ENCODE assay signal across 13 cellular contexts in the genomic region with DNA sequence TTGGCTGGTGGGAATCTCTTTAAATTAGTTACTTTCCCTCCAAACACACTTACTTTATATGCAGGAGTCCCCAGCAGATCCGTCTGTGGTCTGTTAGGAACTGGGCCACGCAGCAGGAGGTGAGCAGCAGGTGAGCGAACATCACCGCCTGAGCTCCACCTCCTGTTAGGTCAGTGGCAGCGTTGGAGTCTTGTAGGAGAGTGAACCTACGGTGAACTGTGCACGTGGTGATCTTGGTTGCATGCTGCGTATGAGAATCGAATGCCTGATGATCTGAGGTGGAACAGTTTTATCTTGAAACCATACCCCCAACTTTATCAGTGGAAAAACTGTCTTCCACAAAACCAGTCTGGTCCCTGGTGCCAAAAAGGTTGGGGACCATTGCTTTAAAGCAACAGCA.
"Had no signal": no experiment of that assay in that cellular context is flagged by ENCODE, and none has a peak within 500 bp of the region (broad histone marks: within the 10 kb centered on the region; RNA-seq: fewer than 3 reads in every experiment).

No MANE protein-coding gene starts in this region.

- H3K4me3 ChIP-seq: heart right ventricle, psoas muscle, testis had no signal

- ATAC-seq: activated CD8-positive, alpha-beta T cell treated with anti-CD3 and anti-CD28 coated beads for 36 hours; heart right ventricle; left ventricle myocardium superior; psoas muscle; sciatic nerve had no signal

- H3K27me3 ChIP-seq: heart right ventricle, testis had no signal

- H3K27ac Mint-ChIP-seq: activated CD8-positive, alpha-beta T cell treated with anti-CD3 and anti-CD28 coated beads for 36 hours; activated T-helper 1 cell treated with anti-CD3 and anti-CD28 coated beads, Interleukin-12 subunit alpha, Interleukin-12 subunit beta, Interleukin-2, Interleukin-4 antibody, amounts not matched to agents 30 ng/mL and 10 ng/mL and 1 ng/mL, durations not matched to agents 14 hours and 24 hours and 36 hours had no signal

- H3K9me3 ChIP-seq: heart right ventricle, psoas muscle, testis had no signal

- H3K9me3 Mint-ChIP-seq: activated CD8-positive, alpha-beta T cell treated with anti-CD3 and anti-CD28 coated beads for 36 hours; activated T-helper 1 cell treated with anti-CD3 and anti-CD28 coated beads, Interleukin-12 subunit alpha, Interleukin-12 subunit beta, Interleukin-2, Interleukin-4 antibody, amounts not matched to agents 30 ng/mL and 10 ng/mL and 1 ng/mL, durations not matched to agents 14 hours and 24 hours and 36 hours had no signal

- H3K27me3 Mint-ChIP-seq: activated CD8-positive, alpha-beta T cell treated with anti-CD3 and anti-CD28 coated beads for 36 hours had no signal

- H3K4me3 Mint-ChIP-seq: activated CD8-positive, alpha-beta T cell treated with anti-CD3 and anti-CD28 coated beads for 36 hours; activated T-helper 1 cell treated with anti-CD3 and anti-CD28 coated beads, Interleukin-12 subunit alpha, Interleukin-12 subunit beta, Interleukin-2, Interleukin-4 antibody, amounts not matched to agents 30 ng/mL and 10 ng/mL and 1 ng/mL, durations not matched to agents 14 hours and 24 hours and 36 hours had no signal

- H3K27ac ChIP-seq: psoas muscle, testis had no signal

- DNase-seq: activated CD8-positive, alpha-beta T cell treated with anti-CD3 and anti-CD28 coated beads for 36 hours; activated naive CD4-positive, alpha-beta T cell; foreskin melanocyte; heart right ventricle; islet precursor cell; left ventricle myocardium superior; mesenchymal stem cell; psoas muscle; stimulated activated CD4-positive, alpha-beta T cell treated with anti-CD3 and anti-CD28 coated beads, Interleukin-12 subunit alpha, Interleukin-12 subunit beta, amount 100 ng/mL, for 4 hours; stimulated activated naive CD4-positive, alpha-beta T cell treated with Interleukin-2 at 50 U/mL for 16 hours; testis had no signal
